1 cellular context compared by ENCODE assay signal in the genomic region with DNA sequence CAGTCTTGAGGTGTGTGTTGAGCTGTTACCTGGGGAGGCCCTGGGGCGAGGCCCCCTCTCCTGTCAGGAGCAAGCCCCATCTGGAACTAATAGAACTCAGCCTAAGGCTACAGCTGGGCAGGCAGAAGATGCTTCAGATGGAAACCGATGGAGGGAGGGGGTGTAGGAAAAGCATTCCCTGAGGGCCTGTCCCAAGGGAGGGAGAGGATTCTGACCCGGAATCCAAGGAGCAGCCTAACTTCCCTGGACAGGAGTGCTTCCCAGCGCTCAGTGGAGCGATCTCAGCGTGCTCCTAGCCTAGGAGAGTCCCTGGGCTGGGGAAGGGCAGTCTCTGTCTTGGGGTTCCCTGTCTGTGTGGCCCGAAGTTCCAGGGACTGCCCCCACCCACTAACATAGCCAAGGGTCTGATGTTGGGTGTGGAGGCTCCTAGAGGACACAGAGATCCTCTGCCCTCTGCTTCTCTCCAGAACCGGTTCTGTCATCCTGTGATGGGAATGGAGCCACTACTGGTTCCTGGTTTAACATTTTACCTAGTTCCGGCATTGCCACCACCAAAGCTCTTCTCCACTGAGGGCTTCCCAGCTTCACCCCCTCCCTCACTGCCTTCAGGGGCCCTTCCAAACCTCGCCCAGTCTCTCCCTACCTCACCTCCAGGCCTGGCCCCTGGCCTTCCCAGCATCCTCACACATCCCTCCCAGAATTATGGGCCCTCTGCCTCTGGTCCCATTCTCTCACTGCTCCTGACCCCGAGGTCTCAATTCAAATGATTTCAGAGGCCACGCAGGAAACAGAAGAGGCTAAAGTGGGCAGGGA.
TF ChIP-seq lines count a peak whose summit lies in the region.

No MANE protein-coding gene starts in this region.

TF ChIP-seq in H1, 55 proteins besides CTCF, POLR2A, EP300 and RAD21:
- TF ChIP-seq SAP30 (IDR thresholded peaks at IDR 0.05; ENCODE audit: insufficient read depth, insufficient replicate concordance, low read length) (no peak), GTF2F1 (IDR thresholded peaks at IDR 0.05; ENCODE audit: borderline replicate concordance, low read depth, low read length) (no peak), SIX5 (IDR thresholded peaks at IDR 0.05; ENCODE audit: low read depth, low read length) (no peak), CEBPB (IDR thresholded peaks at IDR 0.05; ENCODE audit: low read depth, low read length) (no peak), RFX5 (IDR thresholded peaks at IDR 0.05; ENCODE audit: borderline replicate concordance, low read depth, low read length) (no peak), EGR1 (IDR thresholded peaks at IDR 0.05; ENCODE audit: borderline replicate concordance, low read depth, low read length) (no peak), POU5F1 (IDR thresholded peaks at IDR 0.05; ENCODE audit: low read depth, low read length) (no peak), HDAC6 (IDR thresholded peaks at IDR 0.05; ENCODE audit: low read depth, low read length) (no peak), E2F6 (IDR thresholded peaks at IDR 0.05) (no peak), MAX (IDR thresholded peaks at IDR 0.05) (no peak), NRF1 (IDR thresholded peaks at IDR 0.05; ENCODE audit: low read depth, low read length) (no peak), USF2 (IDR thresholded peaks at IDR 0.05; ENCODE audit: low read length) (no peak), TBP (IDR thresholded peaks at IDR 0.05; ENCODE audit: low read depth, low read length) (no peak), JUN (IDR thresholded peaks at IDR 0.05; ENCODE audit: low read depth, low read length) (no peak), CHD1 (IDR thresholded peaks at IDR 0.05; ENCODE audit: low read depth, low read length) (no peak)
- TF ChIP-seq, protein P1, sequence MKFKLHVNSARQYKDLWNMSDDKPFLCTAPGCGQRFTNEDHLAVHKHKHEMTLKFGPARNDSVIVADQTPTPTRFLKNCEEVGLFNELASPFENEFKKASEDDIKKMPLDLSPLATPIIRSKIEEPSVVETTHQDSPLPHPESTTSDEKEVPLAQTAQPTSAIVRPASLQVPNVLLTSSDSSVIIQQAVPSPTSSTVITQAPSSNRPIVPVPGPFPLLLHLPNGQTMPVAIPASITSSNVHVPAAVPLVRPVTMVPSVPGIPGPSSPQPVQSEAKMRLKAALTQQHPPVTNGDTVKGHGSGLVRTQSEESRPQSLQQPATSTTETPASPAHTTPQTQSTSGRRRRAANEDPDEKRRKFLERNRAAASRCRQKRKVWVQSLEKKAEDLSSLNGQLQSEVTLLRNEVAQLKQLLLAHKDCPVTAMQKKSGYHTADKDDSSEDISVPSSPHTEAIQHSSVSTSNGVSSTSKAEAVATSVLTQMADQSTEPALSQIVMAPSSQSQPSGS (IDR thresholded peaks at IDR 0.05; ENCODE audit: low read length) = no peak
TF ChIP-seq in H1: peak in this region for 0.
